Comparison of ENCODE assay signal across 2 cellular contexts in the genomic region with DNA sequence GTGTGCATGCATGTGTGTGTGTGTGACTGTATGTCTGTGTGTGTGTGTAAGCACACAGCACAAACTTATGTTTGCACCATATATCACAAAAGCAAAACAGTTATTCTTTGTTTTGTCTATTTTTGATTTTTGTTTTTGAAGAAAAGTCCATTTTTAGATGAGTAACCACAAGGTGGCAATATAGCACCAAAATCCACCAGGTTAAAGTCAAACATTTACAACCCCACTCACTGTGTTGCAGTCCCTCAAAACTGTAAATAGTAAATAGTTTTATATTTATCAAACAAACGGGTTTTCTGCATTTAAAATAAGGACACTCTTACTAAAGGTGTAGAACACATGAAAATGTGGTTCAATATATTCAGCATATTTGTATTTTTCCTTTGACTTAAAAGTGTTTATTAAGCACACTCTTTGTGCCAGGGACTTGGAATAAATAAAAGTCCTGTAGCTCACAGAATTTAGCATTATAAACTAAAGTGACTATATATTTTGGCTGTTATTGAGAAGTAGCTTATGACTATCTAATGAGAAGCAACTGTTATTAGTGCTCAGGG.
TF ChIP-seq lines count a peak whose summit lies in the region.

No MANE protein-coding gene starts in this region.

TF ChIP-seq in HCT116, 20 proteins besides CTCF, POLR2A, EP300 and RAD21:
- no peak for TF ChIP-seq TCF7L2 (IDR thresholded peaks at IDR 0.05; ENCODE audit: borderline replicate concordance, extremely low read depth, insufficient read depth, insufficient read length)
- TF ChIP-seq REST (IDR thresholded peaks at IDR 0.05; ENCODE audit: low read depth): no peak
- no peak for TF ChIP-seq SRF (IDR thresholded peaks at IDR 0.05; ENCODE audit: low read depth)
- TF ChIP-seq, protein P1, sequence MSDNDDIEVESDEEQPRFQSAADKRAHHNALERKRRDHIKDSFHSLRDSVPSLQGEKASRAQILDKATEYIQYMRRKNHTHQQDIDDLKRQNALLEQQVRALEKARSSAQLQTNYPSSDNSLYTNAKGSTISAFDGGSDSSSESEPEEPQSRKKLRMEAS (IDR thresholded peaks at IDR 0.05): no peak
- no peak for TF ChIP-seq POLR2AphosphoS5 (IDR thresholded peaks at IDR 0.05; ENCODE audit: low read depth, low read length)
- TF ChIP-seq ZBTB33 (IDR thresholded peaks at IDR 0.05; ENCODE audit: extremely low read depth, insufficient replicate concordance, low read length): no peak
- TF ChIP-seq, protein P2, sequence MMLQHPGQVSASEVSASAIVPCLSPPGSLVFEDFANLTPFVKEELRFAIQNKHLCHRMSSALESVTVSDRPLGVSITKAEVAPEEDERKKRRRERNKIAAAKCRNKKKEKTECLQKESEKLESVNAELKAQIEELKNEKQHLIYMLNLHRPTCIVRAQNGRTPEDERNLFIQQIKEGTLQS (IDR thresholded peaks at IDR 0.05): no peak
- TF ChIP-seq EGR1 (IDR thresholded peaks at IDR 0.05; ENCODE audit: low read depth): no peak
- no peak for TF ChIP-seq JUND (IDR thresholded peaks at IDR 0.05)
- no peak for TF ChIP-seq FOSL1 (IDR thresholded peaks at IDR 0.05; ENCODE audit: low read depth)
- TF ChIP-seq EZH2 (IDR thresholded peaks at IDR 0.05): no peak
- TF ChIP-seq ZNF274 (IDR thresholded peaks at IDR 0.05; ENCODE audit: low read depth, low read length): no peak
- no peak for TF ChIP-seq ELF1 (IDR thresholded peaks at IDR 0.05; ENCODE audit: borderline replicate concordance, low read depth)
- TF ChIP-seq EZH2phosphoT487 (IDR thresholded peaks at IDR 0.05; ENCODE audit: borderline replicate concordance): no peak
- TF ChIP-seq CEBPB (IDR thresholded peaks at IDR 0.05; ENCODE audit: low read depth): no peak
- TF ChIP-seq ZFX (IDR thresholded peaks at IDR 0.05): no peak

TF ChIP-seq in SK-N-SH treated with all-trans-retinoic acid at 6 μM for 48 hours, 23 proteins besides CTCF, POLR2A, EP300 and RAD21:
- TF ChIP-seq RARB (CRISPR knock-in tag; IDR thresholded peaks at IDR 0.05) (no peak), ZNF8 (CRISPR knock-in tag; IDR thresholded peaks at IDR 0.05) (no peak), ZNF565 (CRISPR knock-in tag; conservative IDR thresholded peaks at IDR 0.05; ENCODE audit: low read depth) (no peak), ARNTL (CRISPR knock-in tag; IDR thresholded peaks at IDR 0.05; ENCODE audit: borderline replicate concordance, low read depth) (no peak), ESRRG (CRISPR knock-in tag; IDR thresholded peaks at IDR 0.05) (no peak), ZNF70 (CRISPR knock-in tag; IDR thresholded peaks at IDR 0.05) (no peak), CREB5 (CRISPR knock-in tag; IDR thresholded peaks at IDR 0.05; ENCODE audit: low read depth) (no peak), BACH2 (CRISPR knock-in tag; IDR thresholded peaks at IDR 0.05; ENCODE audit: borderline replicate concordance) (no peak), ZFP30 (CRISPR knock-in tag; IDR thresholded peaks at IDR 0.05) (no peak), GLIS3 (CRISPR knock-in tag; IDR thresholded peaks at IDR 0.05) (no peak)
- TF ChIP-seq, protein P3, sequence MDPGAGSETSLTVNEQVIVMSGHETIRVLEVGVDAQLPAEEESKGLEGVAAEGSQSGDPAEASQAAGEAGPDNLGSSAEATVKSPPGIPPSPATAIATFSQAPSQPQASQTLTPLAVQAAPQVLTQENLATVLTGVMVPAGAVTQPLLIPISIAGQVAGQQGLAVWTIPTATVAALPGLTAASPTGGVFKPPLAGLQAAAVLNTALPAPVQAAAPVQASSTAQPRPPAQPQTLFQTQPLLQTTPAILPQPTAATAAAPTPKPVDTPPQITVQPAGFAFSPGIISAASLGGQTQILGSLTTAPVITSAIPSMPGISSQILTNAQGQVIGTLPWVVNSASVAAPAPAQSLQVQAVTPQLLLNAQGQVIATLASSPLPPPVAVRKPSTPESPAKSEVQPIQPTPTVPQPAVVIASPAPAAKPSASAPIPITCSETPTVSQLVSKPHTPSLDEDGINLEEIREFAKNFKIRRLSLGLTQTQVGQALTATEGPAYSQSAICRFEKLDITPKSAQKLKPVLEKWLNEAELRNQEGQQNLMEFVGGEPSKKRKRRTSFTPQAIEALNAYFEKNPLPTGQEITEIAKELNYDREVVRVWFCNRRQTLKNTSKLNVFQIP (CRISPR knock-in tag; IDR thresholded peaks at IDR 0.05; ENCODE audit: borderline replicate concordance, low read depth): no peak
- TF ChIP-seq, protein P4, sequence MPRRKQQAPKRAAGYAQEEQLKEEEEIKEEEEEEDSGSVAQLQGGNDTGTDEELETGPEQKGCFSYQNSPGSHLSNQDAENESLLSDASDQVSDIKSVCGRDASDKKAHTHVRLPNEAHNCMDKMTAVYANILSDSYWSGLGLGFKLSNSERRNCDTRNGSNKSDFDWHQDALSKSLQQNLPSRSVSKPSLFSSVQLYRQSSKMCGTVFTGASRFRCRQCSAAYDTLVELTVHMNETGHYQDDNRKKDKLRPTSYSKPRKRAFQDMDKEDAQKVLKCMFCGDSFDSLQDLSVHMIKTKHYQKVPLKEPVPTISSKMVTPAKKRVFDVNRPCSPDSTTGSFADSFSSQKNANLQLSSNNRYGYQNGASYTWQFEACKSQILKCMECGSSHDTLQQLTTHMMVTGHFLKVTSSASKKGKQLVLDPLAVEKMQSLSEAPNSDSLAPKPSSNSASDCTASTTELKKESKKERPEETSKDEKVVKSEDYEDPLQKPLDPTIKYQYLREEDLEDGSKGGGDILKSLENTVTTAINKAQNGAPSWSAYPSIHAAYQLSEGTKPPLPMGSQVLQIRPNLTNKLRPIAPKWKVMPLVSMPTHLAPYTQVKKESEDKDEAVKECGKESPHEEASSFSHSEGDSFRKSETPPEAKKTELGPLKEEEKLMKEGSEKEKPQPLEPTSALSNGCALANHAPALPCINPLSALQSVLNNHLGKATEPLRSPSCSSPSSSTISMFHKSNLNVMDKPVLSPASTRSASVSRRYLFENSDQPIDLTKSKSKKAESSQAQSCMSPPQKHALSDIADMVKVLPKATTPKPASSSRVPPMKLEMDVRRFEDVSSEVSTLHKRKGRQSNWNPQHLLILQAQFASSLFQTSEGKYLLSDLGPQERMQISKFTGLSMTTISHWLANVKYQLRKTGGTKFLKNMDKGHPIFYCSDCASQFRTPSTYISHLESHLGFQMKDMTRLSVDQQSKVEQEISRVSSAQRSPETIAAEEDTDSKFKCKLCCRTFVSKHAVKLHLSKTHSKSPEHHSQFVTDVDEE (CRISPR knock-in tag; IDR thresholded peaks at IDR 0.05): no peak
